Comparison of ENCODE assay signal across 24 cellular contexts in the genomic region with DNA sequence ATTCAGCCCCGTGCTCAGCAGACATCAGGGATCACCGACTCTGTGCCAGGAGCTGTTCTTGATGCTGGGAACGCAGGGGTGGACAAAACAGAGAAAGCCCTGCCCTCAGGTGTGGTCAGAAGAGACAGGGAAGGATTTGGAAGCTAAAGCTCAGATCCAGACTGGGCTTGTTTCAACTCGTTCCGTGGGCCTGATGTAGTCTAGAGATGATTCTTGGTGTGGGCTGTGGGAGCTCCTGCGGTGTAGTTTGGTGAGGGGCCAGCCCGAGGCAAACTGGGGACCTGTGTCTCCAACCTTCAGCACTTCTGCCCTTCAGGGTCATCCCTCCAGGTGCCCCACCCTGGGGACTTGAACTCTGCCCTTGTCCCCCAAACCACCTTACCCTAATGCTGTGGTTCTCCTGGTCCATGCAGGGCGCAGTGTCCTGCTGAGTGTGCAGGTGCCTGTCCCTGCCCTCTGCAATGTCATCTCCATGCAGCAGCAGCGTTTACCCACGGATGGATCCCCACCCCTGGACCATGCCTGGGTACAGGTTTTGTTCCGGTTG. TPM values are rescaled to one million over a fixed set of nuclear protein-coding genes. Genes with fewer than 3 reads are reported as not detected.
DNase-seq lines count a peak whose midpoint lies in the region; ATAC-seq, FAIRE-seq and TF ChIP-seq lines count a peak whose summit lies in the region.
"Had no signal": no experiment of that assay in that cellular context is flagged by ENCODE, and none has a peak within 500 bp of the region (broad histone marks: within the 10 kb centered on the region; RNA-seq: fewer than 3 reads in every experiment).

No MANE protein-coding gene starts in this region.

- no peak for DNase-seq in activated T-cell treated with anti-CD3 and anti-CD28 coated beads, Interleukin-2, amount 50 U/mL, for 72 hours
- no peak for DNase-seq in activated T-cell treated with anti-CD3 and anti-CD28 coated beads, Interleukin-2, amount 50 U/mL, for 4 hours
- DNase-seq in IMR-90 (no peak), bronchial epithelial cell (ENCODE audit: low read depth) (peak; percentile 64), osteocyte (ENCODE audit: extremely low spot score, unreplicated experiment) (peak; percentile 69), mesenteric fat pad (ENCODE audit: low spot score) (no peak), NCI-H1048 (lab: John Stamatoyannopoulos, UW) (no peak)
- DNase-seq: activated CD4-positive, alpha-beta T cell treated with anti-CD3 and anti-CD28 coated beads, Interleukin-2, amount 50 U/mL, for 48 hours; activated naive CD4-positive, alpha-beta T cell; activated T-cell treated with anti-CD3 and anti-CD28 coated beads, Interleukin-2, amount 50 U/mL, for 1 hour; aorta; BE2C; NCI-H1105 treated with DMSO at 0.1 percent for 48 hours; NCI-H2029 treated with DMSO at 0.1 percent for 48 hours; NCI-H446; SHP77; stimulated activated CD8-positive, alpha-beta memory T cell treated with anti-CD3 and anti-CD28 coated beads, Interleukin-4, amount 100 ng/mL, for 48 hours; SW 1271; trophoblast cell had no signal

- H2BK15ac ChIP-seq in IMR-90 (ENCODE audit: low read depth, low read length), result no peak overlapping the region

- H4K8ac ChIP-seq in IMR-90 (ENCODE audit: low read depth in 2 of 2, low read length in 2 of 2), result no peak overlapping the region

- peaks cover 47% of the 10 kb centered on the region for H3K4me1 Mint-ChIP-seq in activated T-cell treated with anti-CD3 and anti-CD28 coated beads, Interleukin-2, amount 50 U/mL, for 72 hours (ENCODE audit: low read depth)
- peaks cover 37% of the 10 kb centered on the region for H3K4me1 Mint-ChIP-seq in activated T-cell treated with anti-CD3 and anti-CD28 coated beads, Interleukin-2, amount 50 U/mL, for 4 hours (ENCODE audit: low read depth)
- H3K4me1 Mint-ChIP-seq in osteocyte (ENCODE audit: unreplicated experiment), result peaks cover 13% of the 10 kb centered on the region

- no peak overlapping the region for H2AFZ ChIP-seq in IMR-90 (replicated peaks; ENCODE audit: low read length, poor library complexity)

- H3K18ac ChIP-seq in IMR-90 (ENCODE audit: low read depth, low read length), result no peak overlapping the region; the same call in 1 of the 2 replicates

- in situ Hi-C loops in IMR-90 (cut with MboI; ENCODE audit: low sequenced_read_pairs), result no loop called here

- peaks cover 12% of the 10 kb centered on the region for H3K4me1 ChIP-seq in IMR-90 (ENCODE audit: control insufficient read depth, insufficient read depth, low read length)
- H3K4me1 ChIP-seq: HAP-1 had no signal

- no peak overlapping the region for H3K14ac ChIP-seq in IMR-90 (replicated peaks; ENCODE audit: low read depth, low read length)

- H3K36me3 Mint-ChIP-seq in activated T-cell treated with anti-CD3 and anti-CD28 coated beads, Interleukin-2, amount 50 U/mL, for 72 hours (ENCODE audit: insufficient read depth in 2 of 2), result peaks cover 0 to 1% of the 10 kb centered on the region in 2 donors
- no peaks in the 10 kb centered on the region for H3K36me3 Mint-ChIP-seq in activated T-cell treated with anti-CD3 and anti-CD28 coated beads, Interleukin-2, amount 50 U/mL, for 4 hours (ENCODE audit: insufficient read depth)
- peaks cover 2% of the 10 kb centered on the region for H3K36me3 Mint-ChIP-seq in osteocyte (ENCODE audit: unreplicated experiment)

- H3K27me3 ChIP-seq in IMR-90 (ENCODE audit: control insufficient read depth, insufficient read depth, low read length), result peaks cover 10% of the 10 kb centered on the region; the same call in 1 of the 2 replicates
- H3K27me3 ChIP-seq in bronchial epithelial cell (ENCODE audit: control insufficient read depth, insufficient read depth, low read length), result no peaks in the 10 kb centered on the region
- H3K27me3 ChIP-seq: BE2C, neutrophil had no signal

- no peak overlapping the region for H2BK120ac ChIP-seq in IMR-90 (ENCODE audit: low read depth, low read length)

- no peak overlapping the region for H2BK20ac ChIP-seq in IMR-90 (ENCODE audit: low read depth, low read length)

- peak; percentile 13 for FAIRE-seq in bronchial epithelial cell (lab: Jason Lieb, UNC)
- FAIRE-seq: A204.1, GM12892 had no signal

- peak overlapping the region; percentile 11 for H2AK5ac ChIP-seq in IMR-90 (ENCODE audit: low read depth, low read length)

- H3K4me3 Mint-ChIP-seq in activated T-cell treated with anti-CD3 and anti-CD28 coated beads, Interleukin-2, amount 50 U/mL, for 72 hours, result peak overlapping the region in 1 of 2 donors; percentile 30
- no peak overlapping the region for H3K4me3 Mint-ChIP-seq in activated T-cell treated with anti-CD3 and anti-CD28 coated beads, Interleukin-2, amount 50 U/mL, for 4 hours
- no peak overlapping the region for H3K4me3 Mint-ChIP-seq in osteocyte (ENCODE audit: unreplicated experiment)

- H3K36me3 ChIP-seq in IMR-90 (ENCODE audit: control insufficient read depth, insufficient read depth, low read length) (no peaks in the 10 kb centered on the region), bronchial epithelial cell (ENCODE audit: control insufficient read depth, insufficient read depth, low read length) (no peaks in the 10 kb centered on the region)
- H3K36me3 ChIP-seq: BE2C, HAP-1, neutrophil had no signal

- H4K5ac ChIP-seq in IMR-90 (ENCODE audit: low read depth, low read length), result no peak overlapping the region

- no TSS peak for BruUV-seq in IMR-90 (replicated peaks; lab: Mats Ljungman, UMichigan)

- no peaks in the 10 kb centered on the region for H4K20me1 ChIP-seq in IMR-90 (ENCODE audit: insufficient read depth, low read length)

- dilution Hi-C loops in IMR-90 (cut with HindIII; ENCODE audit: low sequenced_read_pairs, unreplicated experiment), result no loop called here

- H3K4me2 ChIP-seq in IMR-90 (ENCODE audit: low read depth, low read length), result no peak overlapping the region

- intact Hi-C loops in IMR-90 (cut with micrococcal nuclease), result no loop called here

- H3K27me3 Mint-ChIP-seq in activated T-cell treated with anti-CD3 and anti-CD28 coated beads, Interleukin-2, amount 50 U/mL, for 72 hours (ENCODE audit: low read depth), result no peaks in the 10 kb centered on the region
- no peaks in the 10 kb centered on the region for H3K27me3 Mint-ChIP-seq in activated T-cell treated with anti-CD3 and anti-CD28 coated beads, Interleukin-2, amount 50 U/mL, for 4 hours (ENCODE audit: low read depth)
- H3K27me3 Mint-ChIP-seq in osteocyte (ENCODE audit: unreplicated experiment), result peaks cover 41% of the 10 kb centered on the region

- TF ChIP-seq POLR2A in IMR-90 (IDR thresholded peaks at IDR 0.05; ENCODE audit: low read depth, low read length), result no peak

- H3K9ac ChIP-seq in IMR-90 (ENCODE audit: low read depth, low read length), result no peak overlapping the region

- 0 out of 2 replicates have a peak overlapping the region, but pooled peaks have one; percentile 15 for H3K23ac ChIP-seq in IMR-90 (ENCODE audit: low read depth, low read length)

- peaks cover 2% of the 10 kb centered on the region; the same call in 1 of the 2 replicates for H3K9me1 ChIP-seq in IMR-90 (ENCODE audit: insufficient read depth, low read length)

- no peaks in the 10 kb centered on the region for H3K9me3 ChIP-seq in IMR-90 (ENCODE audit: control insufficient read depth, insufficient read depth, low read length)
- H3K9me3 ChIP-seq: BE2C, HAP-1, neutrophil had no signal

- H2AK9ac ChIP-seq in IMR-90 (replicated peaks; ENCODE audit: low read depth, low read length, poor library complexity), result no peak overlapping the region

- 80% methylated on average over 1 of the region's 11 CpGs; no CpG with 5 or more reads in 1 of the 2 experiments for WGBS in IMR-90 (ENCODE audit: extremely low coverage in 2 of 2, insufficient read length in 1 of 2), 2 experiments

- ATAC-seq in activated T-cell treated with anti-CD3 and anti-CD28 coated beads, Interleukin-2, amount 50 U/mL, for 72 hours (replicated peaks in 1 of 2), result peak; percentile 35 to 54
- ATAC-seq in activated T-cell treated with anti-CD3 and anti-CD28 coated beads, Interleukin-2, amount 50 U/mL, for 4 hours, result no peak
- ATAC-seq in IMR-90 (ENCODE audit: low read depth) (no peak), GM18907 (IDR thresholded peaks at IDR 0.05; ENCODE audit: unreplicated experiment) (no peak)

- H3K4ac ChIP-seq in IMR-90 (ENCODE audit: low read depth, low read length), result peak overlapping the region; percentile 30; the same call in 1 of the 2 replicates

- H3K79me1 ChIP-seq in IMR-90 (ENCODE audit: low read depth in 1 of 2, low read length in 2 of 2), result no peaks in the 10 kb centered on the region

- no peak overlapping the region for H2BK5ac ChIP-seq in IMR-90 (ENCODE audit: low read depth, low read length, poor library complexity, severe bottlenecking)

- H3K9me3 Mint-ChIP-seq in activated T-cell treated with anti-CD3 and anti-CD28 coated beads, Interleukin-2, amount 50 U/mL, for 72 hours, result no peaks in the 10 kb centered on the region
- H3K9me3 Mint-ChIP-seq in activated T-cell treated with anti-CD3 and anti-CD28 coated beads, Interleukin-2, amount 50 U/mL, for 4 hours, result no peaks in the 10 kb centered on the region
- H3K9me3 Mint-ChIP-seq in osteocyte (ENCODE audit: unreplicated experiment), result peaks cover 7% of the 10 kb centered on the region

- H3K4me3 ChIP-seq in IMR-90 (ENCODE audit: insufficient read depth, low read depth, low read length), result no peak overlapping the region
- H3K4me3 ChIP-seq in bronchial epithelial cell (ENCODE audit: low read depth, low read length), result no peak overlapping the region
- H3K4me3 ChIP-seq: HAP-1 had no signal

- no peak for TF ChIP-seq CTCF in IMR-90 (conservative IDR thresholded peaks at IDR 0.05; ENCODE audit: low read depth, low read length)
- no peak for TF ChIP-seq CTCF in bronchial epithelial cell (IDR thresholded peaks at IDR 0.05; ENCODE audit: insufficient read depth, low read length, severe bottlenecking)
- TF ChIP-seq CTCF in osteocyte (IDR thresholded peaks at IDR 0.05), result no peak

- H3K56ac ChIP-seq in IMR-90 (ENCODE audit: extremely low read depth, insufficient read depth, low read length), result no peak overlapping the region

- TF ChIP-seq RAD21 in IMR-90 (IDR thresholded peaks at IDR 0.05; ENCODE audit: low read length), result no peak

- CTCF ChIA-PET in IMR-90 (lab: Yijun Ruan, JAX), result no interaction called here

- no peak overlapping the region for H3K27ac Mint-ChIP-seq in activated T-cell treated with anti-CD3 and anti-CD28 coated beads, Interleukin-2, amount 50 U/mL, for 72 hours
- H3K27ac Mint-ChIP-seq in osteocyte (ENCODE audit: unreplicated experiment), result no peak overlapping the region

- H4K91ac ChIP-seq in IMR-90 (ENCODE audit: insufficient read depth, low read depth, low read length), result no peak overlapping the region

- POLR2A ChIA-PET in IMR-90 (lab: Charles Lee; ENCODE audit: unreplicated experiment), result no interaction called here

- no peak overlapping the region for H3K27ac ChIP-seq in IMR-90 (ENCODE audit: insufficient read depth, low read length)
- H3K27ac ChIP-seq: neutrophil had no signal

RNA-seq across cellular contexts. Expression of a gene that starts 17.3 kb away (rescaled TPM):
- total RNA-seq in activated T-cell treated with anti-CD3 and anti-CD28 coated beads, Interleukin-2, amount 50 U/mL, for 72 hours, result 10 to 100 TPM; 53.1 to 55.5 TPM
- 1 to 10 TPM in 2 of 3 donors, under 1 TPM in 1; 0.79 to 1.8 (median 1.7) TPM for total RNA-seq in activated T-cell treated with anti-CD3 and anti-CD28 coated beads, Interleukin-2, amount 50 U/mL, for 4 hours
- total RNA-seq in IMR-90 (2012; rRNA removed) (under 0.01 and 0.36 TPM in 2 replicates), bronchial epithelial cell (132 and 138 TPM in 2 replicates), osteocyte (16.5 TPM in 2 replicates), mesenteric fat pad (25.9 TPM)
- polyA plus RNA-seq in IMR-90 (2012; rRNA removed), result 0.14 and 0.19 TPM in 2 replicates
- 0.13 and 0.23 TPM in 2 replicates for polyA plus RNA-seq in IMR-90 (2012; cell fraction: cytosol; rRNA removed)
- 0.20 and 0.23 TPM in 2 replicates for polyA plus RNA-seq in IMR-90 (2012; cell fraction: nucleus; rRNA removed; ENCODE audit: low replicate concordance)

Comparison
In these comparisons a context has a peak if more than half of its experiments do, and no peak if none do; other contexts are left out.
1. ATAC-seq: peak in activated T-cell treated with anti-CD3 and anti-CD28 coated beads, Interleukin-2, amount 50 U/mL, for 72 hours (2 of 2); none in activated T-cell treated with anti-CD3 and anti-CD28 coated beads, Interleukin-2, amount 50 U/mL, for 4 hours (0 of 2), IMR-90 (single experiment) and GM18907 (single experiment).
2. DNase-seq: peak in bronchial epithelial cell (single experiment) and osteocyte (single experiment); none in activated T-cell treated with anti-CD3 and anti-CD28 coated beads, Interleukin-2, amount 50 U/mL, for 72 hours (0 of 2), activated T-cell treated with anti-CD3 and anti-CD28 coated beads, Interleukin-2, amount 50 U/mL, for 4 hours (single experiment), IMR-90 (single experiment), mesenteric fat pad (single experiment) and NCI-H1048 (single experiment).